8 cellular contexts compared by ENCODE assay signal in the genomic region with DNA sequence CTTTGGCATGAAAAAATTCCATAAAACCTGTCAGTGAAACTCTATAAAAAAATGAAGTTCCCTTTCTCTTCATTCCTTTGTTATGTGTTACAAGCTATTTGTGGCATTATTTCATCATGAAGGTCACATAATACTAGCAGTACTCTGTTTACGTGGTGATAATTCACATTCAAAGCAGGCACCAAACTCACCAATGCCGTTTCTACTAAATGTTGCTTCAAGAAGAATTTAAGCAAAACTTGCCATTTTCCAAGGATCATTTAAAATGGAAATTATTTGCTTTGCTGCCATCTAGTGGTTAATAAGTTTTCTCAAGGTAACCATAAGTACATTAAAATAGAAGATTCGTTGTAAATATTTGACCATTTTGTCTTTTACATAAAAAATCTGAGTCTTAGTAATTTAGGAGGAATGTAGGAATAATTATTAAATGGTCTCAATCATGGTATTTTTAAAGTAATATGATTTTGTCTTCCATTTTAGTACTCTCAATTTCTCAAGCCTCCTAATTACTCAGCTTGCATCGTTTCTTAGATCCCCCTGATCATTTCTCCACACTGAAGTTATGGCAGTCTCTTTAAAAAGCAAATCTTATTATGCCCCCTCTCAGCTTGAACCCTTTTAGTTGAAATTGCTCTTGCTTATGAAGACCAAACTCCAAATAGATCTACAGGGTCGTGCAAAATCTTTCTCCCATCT.
A peak's percentile ranks its signal among the peaks of the same experiment; 100 is the strongest.
DNase-seq lines count a peak whose midpoint lies in the region; FAIRE-seq and TF ChIP-seq lines count a peak whose summit lies in the region.

No MANE protein-coding gene starts in this region.

- H3K9me3 ChIP-seq in kidney (ENCODE audit: control insufficient read depth in 1 of 2, low read length in 2 of 2) = no peaks in the 10 kb centered on the region

- DNase-seq in NOMO-1 treated with DMSO at 0.1 percent for 48 hours (lab: John Stamatoyannopoulos, UW; ENCODE audit: unreplicated experiment) (peak; percentile 47), NOMO-1 treated with dmso at 0.1 percent for 144 hours (lab: John Stamatoyannopoulos, UW; ENCODE audit: unreplicated experiment) (no peak), NCI-H1417 (lab: John Stamatoyannopoulos, UW) (peak in 2 of 3 experiments; percentile 55 to 67), amniotic stem cell (lab: John Stamatoyannopoulos, UW) (peak; percentile 85), kidney (no peak), urothelium cell line (ENCODE audit: low spot score) (peak; percentile 7), nucleus accumbens (lab: John Stamatoyannopoulos, UW) (no peak)
- DNase-seq in activated CD4-positive, CD25-positive, alpha-beta regulatory T cell (lab: John Stamatoyannopoulos, UW) = no peak

- H3K4me1 ChIP-seq in kidney (ENCODE audit: control insufficient read depth in 1 of 2, insufficient read depth in 1 of 2, low read depth in 1 of 2, low read length in 2 of 2) = no peaks in the 10 kb centered on the region

- H3K9ac ChIP-seq in kidney (ENCODE audit: low read length in 2 of 2) = no peak overlapping the region

- FAIRE-seq in kidney (lab: Jason Lieb, UNC) (peak; percentile 97), urothelium cell line (lab: Jason Lieb, UNC) (no peak)

- intact Hi-C loops in kidney (cut with DNase I) = no loop called here

- H3K36me3 ChIP-seq in kidney (ENCODE audit: control insufficient read depth in 1 of 2, insufficient read depth in 2 of 2, low read length in 2 of 2) = peaks cover 0 to 6% of the 10 kb centered on the region in 2 donors

- H3K27ac ChIP-seq in kidney (ENCODE audit: low read depth in 2 of 2, low read length in 2 of 2) = no peak overlapping the region

- H3K4me3 ChIP-seq in kidney (ENCODE audit: low read length in 2 of 2) = no peak overlapping the region

- peak; percentile 46 for TF ChIP-seq CTCF in kidney (IDR thresholded peaks at IDR 0.05; ENCODE audit: borderline replicate concordance, extremely low read depth, insufficient read depth)

Comparison
In these comparisons a context has a peak if more than half of its experiments do, and no peak if none do; other contexts are left out.
1. DNase-seq: peak in NOMO-1 treated with DMSO at 0.1 percent for 48 hours (single experiment), NCI-H1417 (2 of 3), amniotic stem cell (single experiment) and urothelium cell line (single experiment); none in NOMO-1 treated with dmso at 0.1 percent for 144 hours (single experiment), kidney (single experiment), nucleus accumbens (0 of 56) and activated CD4-positive, CD25-positive, alpha-beta regulatory T cell (0 of 4).